ENCODE assay signal across 18 cellular contexts in the genomic region with DNA sequence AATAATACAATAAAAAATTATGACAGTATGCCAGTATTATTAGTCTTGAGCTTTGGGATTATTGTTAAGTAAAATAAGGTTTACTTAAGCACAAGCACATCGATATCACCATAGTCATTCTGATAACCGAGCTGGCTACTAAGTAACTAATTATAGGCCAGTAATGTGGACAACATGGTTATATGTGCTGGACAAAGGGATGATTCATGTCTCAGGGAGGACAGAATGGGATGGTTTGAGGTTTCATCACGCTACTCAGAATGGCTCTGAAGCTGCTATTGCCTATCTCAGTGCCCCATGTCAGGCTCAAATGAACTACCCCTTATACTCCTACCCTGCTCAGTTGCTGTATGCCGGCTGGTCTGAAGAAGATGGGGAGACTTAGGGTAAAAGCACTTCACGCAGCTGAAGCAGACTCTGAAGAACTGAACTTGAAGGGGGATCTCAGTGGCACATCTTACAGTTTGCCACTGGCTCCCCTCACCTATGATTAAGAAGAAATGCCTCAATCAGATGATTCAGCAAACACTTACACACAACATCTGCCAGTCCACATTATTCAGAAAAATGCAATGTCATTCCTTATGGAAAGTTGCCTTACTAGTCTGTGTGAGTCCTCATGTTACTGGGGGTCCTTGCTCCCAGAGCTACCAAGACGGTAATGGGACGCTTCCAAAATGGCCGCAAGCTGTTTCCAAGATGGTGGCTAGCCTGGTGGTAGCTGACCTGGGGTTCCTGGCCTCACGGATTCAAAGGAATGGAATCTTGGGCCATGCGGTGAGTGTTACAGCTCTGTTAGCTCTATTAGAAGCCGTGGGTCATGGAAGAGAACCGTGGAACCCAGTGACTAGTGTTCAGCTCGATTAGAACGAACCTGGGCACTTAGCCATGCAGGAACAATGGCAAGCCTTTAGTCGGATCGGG.
DNase-seq lines count a peak whose midpoint lies in the region; ATAC-seq, FAIRE-seq and TF ChIP-seq lines count a peak whose summit lies in the region.
"Had no signal": no experiment of that assay in that cellular context is flagged by ENCODE, and none has a peak within 500 bp of the region (broad histone marks: within the 10 kb centered on the region; RNA-seq: fewer than 3 reads in every experiment).

No MANE protein-coding gene starts in this region.

- CTCF ChIA-PET in K562 (lab: Yijun Ruan, JAX; ENCODE audit: low intra/inter-chr PET ratio) = no interaction called here

- TF ChIP-seq EP300 in K562 (IDR thresholded peaks at IDR 0.05; ENCODE audit: low read length) (no peak), transverse colon (IDR thresholded peaks at IDR 0.05; ENCODE audit: low read depth) (no peak)

- DNase-seq in GM12891 (ENCODE audit: insufficient read length, low spot score) (no peak), HTR-8/SVneo (ENCODE audit: insufficient read length, low spot score) (no peak), K562 (ENCODE audit: extremely low read depth in 1 of 4, low spot score in 3 of 4) (no peak), renal cortical epithelial cell (ENCODE audit: low read depth) (peak; percentile 32), transverse colon (no peak)
- no peak for DNase-seq in activated naive CD4-positive, alpha-beta T cell treated with anti-CD3 and anti-CD28 coated beads, Interleukin-2, amount 50 U/mL, for 72 hours (ENCODE audit: low spot score in 2 of 2)
- DNase-seq: BE2C; CD8-positive, alpha-beta memory T cell; GF-D8; H7; MM.1S; NCI-H1105; NCI-H2029; NCI-H524; SIG-M5 had no signal

- H3K27ac Mint-ChIP-seq in activated naive CD4-positive, alpha-beta T cell treated with anti-CD3 and anti-CD28 coated beads, Interleukin-2, amount 50 U/mL, for 72 hours = no peak overlapping the region

- in situ Hi-C loops in K562 (cut with MboI) (no loop called here), transverse colon (cut with MboI; ENCODE audit: low pct_ligation_motif_present in 1 of 4, low pct_unique_long_range_greater_than_20kb in 1 of 4, low sequenced_read_pairs in 3 of 4) (no loop called here)

- no peaks in the 10 kb centered on the region for H3K79me2 ChIP-seq in K562 (ENCODE audit: control insufficient read depth, insufficient read depth, low read length)

- TF ChIP-seq RAD21 in K562 (CRISPR knock-in tag; conservative IDR thresholded peaks at IDR 0.05 in 1 of 2, IDR thresholded peaks at IDR 0.05 in 1 of 2) = no peak

- no peaks in the 10 kb centered on the region for H3K36me3 ChIP-seq in K562 (ENCODE audit: control insufficient read depth, insufficient read depth, low read length)
- H3K36me3 ChIP-seq in transverse colon = no peaks in the 10 kb centered on the region
- H3K36me3 ChIP-seq: BE2C had no signal

- no peak overlapping the region for H2AFZ ChIP-seq in K562 (ENCODE audit: low read depth, low read length)

- TF ChIP-seq CTCF in K562 (IDR thresholded peaks at IDR 0.05 in 2 of 3, conservative IDR thresholded peaks at IDR 0.05 in 1 of 3; ENCODE audit: insufficient read depth in 2 of 3, low read depth in 1 of 3, low read length in 3 of 3) = no peak
- no peak for TF ChIP-seq CTCF in transverse colon (IDR thresholded peaks at IDR 0.05)

- no peak overlapping the region for H3K27ac ChIP-seq in K562 (ENCODE audit: extremely low read depth, low read depth, low read length)
- H3K27ac ChIP-seq in transverse colon = no peak overlapping the region
- H3K27ac ChIP-seq: KMS-11 had no signal

- H3K27me3 ChIP-seq in K562 (ENCODE audit: control insufficient read depth in 2 of 2, insufficient read depth in 2 of 2, low read length in 2 of 2) (no peaks in the 10 kb centered on the region), transverse colon (no peaks in the 10 kb centered on the region)
- H3K27me3 ChIP-seq: BE2C had no signal

- ATAC-seq in K562 (no peak), HG03139 (IDR thresholded peaks at IDR 0.05; ENCODE audit: unreplicated experiment) (no peak), GM19328 (IDR thresholded peaks at IDR 0.05; ENCODE audit: unreplicated experiment) (no peak)
- no peak for ATAC-seq in activated naive CD4-positive, alpha-beta T cell treated with anti-CD3 and anti-CD28 coated beads, Interleukin-2, amount 50 U/mL, for 72 hours

- H3K9me1 ChIP-seq in K562 (ENCODE audit: control insufficient read depth, insufficient read depth, low read length) = no peaks in the 10 kb centered on the region

- TF ChIP-seq POLR2A in GM12891 (IDR thresholded peaks at IDR 0.05; ENCODE audit: low read depth, low read length) (no peak), K562 (conservative IDR thresholded peaks at IDR 0.05) (no peak), transverse colon (IDR thresholded peaks at IDR 0.05) (no peak)

- H3K9me3 ChIP-seq in K562 (replicated peaks; ENCODE audit: control insufficient read depth, insufficient read depth, low read depth, low read length) (no peaks in the 10 kb centered on the region), transverse colon (no peaks in the 10 kb centered on the region)
- H3K9me3 ChIP-seq: BE2C had no signal

- FAIRE-seq in GM12891 (lab: Jason Lieb, UNC) (peak; percentile 5), HTR-8/SVneo (lab: Jason Lieb, UNC) (peak; percentile 70), K562 (lab: Jason Lieb, UNC) (no peak)

- H3K36me3 Mint-ChIP-seq in activated naive CD4-positive, alpha-beta T cell treated with anti-CD3 and anti-CD28 coated beads, Interleukin-2, amount 50 U/mL, for 72 hours = peaks cover 17 to 21% of the 10 kb centered on the region in 2 donors

- H3K4me2 ChIP-seq in K562 (ENCODE audit: insufficient read depth, low read length) = no peak overlapping the region
- H3K4me2 ChIP-seq: KMS-11 had no signal

- BruUV-seq in K562 (replicated peaks; lab: Mats Ljungman, UMichigan) = no TSS peak

- H3K9me3 Mint-ChIP-seq in activated naive CD4-positive, alpha-beta T cell treated with anti-CD3 and anti-CD28 coated beads, Interleukin-2, amount 50 U/mL, for 72 hours = peaks cover 5 to 8% of the 10 kb centered on the region in 2 donors
- H3K9me3 Mint-ChIP-seq: CD8-positive, alpha-beta memory T cell had no signal

- WGBS in K562 (ENCODE audit: insufficient coverage, low coverage, missing lambda C conversion rate) = 19% methylated on average over 16 of the region's 16 CpGs
- 80 to 93% methylated on average over 4 to 16 of the region's 16 CpGs for WGBS in transverse colon (ENCODE audit: low coverage in 1 of 2), 2 donors

- no peaks in the 10 kb centered on the region for H4K20me1 ChIP-seq in K562 (replicated peaks; ENCODE audit: control insufficient read depth, insufficient read depth, low read length)

- H3K4me1 ChIP-seq in K562 (replicated peaks in 1 of 2; ENCODE audit: control insufficient read depth in 2 of 2, insufficient read depth in 2 of 2, low read length in 2 of 2) (no peaks in the 10 kb centered on the region), transverse colon (no peaks in the 10 kb centered on the region)
- H3K4me1 ChIP-seq: BE2C had no signal

- intact Hi-C loops in K562 (cut with micrococcal nuclease) = no loop called here
- intact Hi-C loops in transverse colon (cut with DNase I; ENCODE audit: low total_unique reads) = no loop called here

- H3K9ac ChIP-seq in K562 (ENCODE audit: insufficient read depth in 1 of 2, low read depth in 2 of 2, low read length in 2 of 2) = no peak overlapping the region
- H3K9ac ChIP-seq: KMS-11 had no signal

- POLR2A ChIA-PET in K562 (lab: Yijun Ruan, JAX) = no interaction called here

- H3K4me3 ChIP-seq in K562 (no peak overlapping the region), transverse colon (no peak overlapping the region)

TF ChIP-seq in GM12891, 5 proteins besides CTCF, POLR2A, EP300 and RAD21:
- no peak for TF ChIP-seq PAX5 (IDR thresholded peaks at IDR 0.05; ENCODE audit: insufficient read depth, low read length, severe bottlenecking)
- TF ChIP-seq TAF1 (IDR thresholded peaks at IDR 0.05; ENCODE audit: low read depth, low read length) = no peak
- no peak for TF ChIP-seq POLR2AphosphoS5 (IDR thresholded peaks at IDR 0.05; ENCODE audit: low read depth, low read length)
- no peak for TF ChIP-seq SPI1 (IDR thresholded peaks at IDR 0.05; ENCODE audit: low read depth, low read length)
- no peak for TF ChIP-seq POU2F2 (IDR thresholded peaks at IDR 0.05; ENCODE audit: low read depth, low read length)
TF ChIP-seq in GM12891: peak in this region for 0.

TF ChIP-seq in K562, 482 proteins besides CTCF, POLR2A, EP300 and RAD21 (continues in another document):
- TF ChIP-seq NFE2L1 (tag; IDR thresholded peaks at IDR 0.05; ENCODE audit: borderline replicate concordance, low read depth) (peak; percentile 78), SMAD4 (CRISPR knock-in tag; conservative IDR thresholded peaks at IDR 0.05) (0 out of 2 replicates have a peak, but pooled peaks have one; percentile 12), ZNF124 (CRISPR knock-in tag; IDR thresholded peaks at IDR 0.05) (no peak), ZNF316 (IDR thresholded peaks at IDR 0.05) (peak; percentile 87), ZNF644 (tag; IDR thresholded peaks at IDR 0.05; ENCODE audit: low read depth) (peak; percentile 89; the same call in 1 of the 2 replicates), NCOA6 (IDR thresholded peaks at IDR 0.05) (no peak), ZBTB17 (CRISPR knock-in tag; IDR thresholded peaks at IDR 0.05) (peak; percentile 56; the same call in 1 of the 2 replicates), TAF7 (tag; IDR thresholded peaks at IDR 0.05) (peak; percentile 87), NFE2 (IDR thresholded peaks at IDR 0.05; ENCODE audit: low read depth) (peak; percentile 47; the same call in 1 of the 2 replicates)
- TF ChIP-seq, protein P1, sequence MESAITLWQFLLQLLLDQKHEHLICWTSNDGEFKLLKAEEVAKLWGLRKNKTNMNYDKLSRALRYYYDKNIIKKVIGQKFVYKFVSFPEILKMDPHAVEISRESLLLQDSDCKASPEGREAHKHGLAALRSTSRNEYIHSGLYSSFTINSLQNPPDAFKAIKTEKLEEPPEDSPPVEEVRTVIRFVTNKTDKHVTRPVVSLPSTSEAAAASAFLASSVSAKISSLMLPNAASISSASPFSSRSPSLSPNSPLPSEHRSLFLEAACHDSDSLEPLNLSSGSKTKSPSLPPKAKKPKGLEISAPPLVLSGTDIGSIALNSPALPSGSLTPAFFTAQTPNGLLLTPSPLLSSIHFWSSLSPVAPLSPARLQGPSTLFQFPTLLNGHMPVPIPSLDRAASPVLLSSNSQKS (CRISPR knock-in tag; IDR thresholded peaks at IDR 0.05) = no peak
- TF ChIP-seq, protein P2, sequence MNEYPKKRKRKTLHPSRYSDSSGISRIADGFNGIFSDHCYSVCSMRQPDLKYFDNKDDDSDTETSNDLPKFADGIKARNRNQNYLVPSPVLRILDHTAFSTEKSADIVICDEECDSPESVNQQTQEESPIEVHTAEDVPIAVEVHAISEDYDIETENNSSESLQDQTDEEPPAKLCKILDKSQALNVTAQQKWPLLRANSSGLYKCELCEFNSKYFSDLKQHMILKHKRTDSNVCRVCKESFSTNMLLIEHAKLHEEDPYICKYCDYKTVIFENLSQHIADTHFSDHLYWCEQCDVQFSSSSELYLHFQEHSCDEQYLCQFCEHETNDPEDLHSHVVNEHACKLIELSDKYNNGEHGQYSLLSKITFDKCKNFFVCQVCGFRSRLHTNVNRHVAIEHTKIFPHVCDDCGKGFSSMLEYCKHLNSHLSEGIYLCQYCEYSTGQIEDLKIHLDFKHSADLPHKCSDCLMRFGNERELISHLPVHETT (CRISPR knock-in tag; conservative IDR thresholded peaks at IDR 0.05 in 1 of 2, IDR thresholded peaks at IDR 0.05 in 1 of 2) = peak in 1 of 2 experiments; percentile 88; a peak in 2 of 4 replicates
